ENCODE assay signal across 9 cellular contexts in genomic region chr6:107185570-107185969, GRCh38.
A peak's percentile ranks its signal among the peaks of the same experiment; 100 is the strongest.
DNase-seq lines count a peak whose midpoint lies in the region; ATAC-seq, FAIRE-seq and TF ChIP-seq lines count a peak whose summit lies in the region.
"Had no signal": no experiment of that assay in that cellular context is flagged by ENCODE, and none has a peak within 500 bp of the region (broad histone marks: within the 10 kb centered on the region; RNA-seq: fewer than 3 reads in every experiment).

No MANE protein-coding gene starts in this region.

- H3K9ac ChIP-seq in kidney (ENCODE audit: low read length in 2 of 2) = no peak overlapping the region

- no peak for TF ChIP-seq POLR2A in lower leg skin (IDR thresholded peaks at IDR 0.05)

- H3K4me3 Mint-ChIP-seq in HFFc6 = no peak overlapping the region
- H3K4me3 Mint-ChIP-seq in effector memory CD8-positive, alpha-beta T cell = no peak overlapping the region

- H3K9me3 ChIP-seq in A673 (ENCODE audit: low read depth, low read length, poor library complexity, severe bottlenecking) (no peaks in the 10 kb centered on the region), WERI-Rb-1 (ENCODE audit: severe bottlenecking) (no peaks in the 10 kb centered on the region), kidney (ENCODE audit: control insufficient read depth in 1 of 2, low read length in 2 of 2) (no peaks in the 10 kb centered on the region), MG63 (no peaks in the 10 kb centered on the region)
- H3K9me3 ChIP-seq: SJSA1 had no signal

- no peak for FAIRE-seq in kidney (lab: Jason Lieb, UNC)

- TF ChIP-seq CTCF in A673 (conservative IDR thresholded peaks at IDR 0.05; ENCODE audit: low read depth, low read length) (peak; percentile 31; the same call in 1 of the 2 replicates), HFFc6 (IDR thresholded peaks at IDR 0.05) (peak; percentile 36; the same call in 1 of the 2 replicates), WERI-Rb-1 (IDR thresholded peaks at IDR 0.05; ENCODE audit: low read depth, low read length) (peak; percentile 49), kidney (IDR thresholded peaks at IDR 0.05; ENCODE audit: borderline replicate concordance, extremely low read depth, insufficient read depth) (peak; percentile 24), lower leg skin (IDR thresholded peaks at IDR 0.05) (no peak)

- no peaks in the 10 kb centered on the region for H3K4me1 ChIP-seq in A673 (ENCODE audit: insufficient read depth, low read length, poor library complexity, severe bottlenecking)
- H3K4me1 ChIP-seq in kidney (ENCODE audit: control insufficient read depth in 1 of 2, insufficient read depth in 1 of 2, low read depth in 1 of 2, low read length in 2 of 2) = no peaks in the 10 kb centered on the region
- H3K4me1 ChIP-seq: SJSA1 had no signal

- no peaks in the 10 kb centered on the region for H3K9me3 Mint-ChIP-seq in HFFc6
- no peaks in the 10 kb centered on the region for H3K9me3 Mint-ChIP-seq in effector memory CD8-positive, alpha-beta T cell

- POLR2A ChIA-PET in A673 (lab: Charles Lee; ENCODE audit: low non-redundant PET) = no interaction called here

- DNase-seq in A673 (ENCODE audit: low spot score) (peak; percentile 10), HFFc6 (peak; percentile 2), WERI-Rb-1 (peak; percentile 10), kidney (no peak), MG63 (no peak), lower leg skin (ENCODE audit: low spot score in 2 of 2) (no peak)
- no peak for DNase-seq in effector memory CD8-positive, alpha-beta T cell

- H3K27me3 ChIP-seq in A673 (replicated peaks; ENCODE audit: insufficient read depth, low read depth, low read length, poor library complexity) (no peaks in the 10 kb centered on the region), WERI-Rb-1 (ENCODE audit: insufficient read depth, low read depth, severe bottlenecking) (no peaks in the 10 kb centered on the region), MG63 (no peaks in the 10 kb centered on the region)
- H3K27me3 ChIP-seq: SJSA1 had no signal

- no TSS peak for BruUV-seq in A673 (replicated peaks; lab: Mats Ljungman, UMichigan)

- no peaks in the 10 kb centered on the region for H3K4me1 Mint-ChIP-seq in HFFc6 (ENCODE audit: low read depth)
- no peaks in the 10 kb centered on the region for H3K4me1 Mint-ChIP-seq in effector memory CD8-positive, alpha-beta T cell (ENCODE audit: low read depth in 2 of 2)

- WGBS in lower leg skin, 2 donors = 73 to 79% methylated on average over 7 of the region's 7 CpGs

- intact Hi-C loops in A673 (cut with micrococcal nuclease; ENCODE audit: unreplicated experiment) = no loop called here
- intact Hi-C loops in kidney (cut with DNase I) = no loop called here
- intact Hi-C loops in lower leg skin (cut with DNase I; ENCODE audit: low total_unique reads) = no loop called here

- H3K4me3 ChIP-seq in A673 (ENCODE audit: low read depth, low read length, poor library complexity, severe bottlenecking) (no peak overlapping the region), WERI-Rb-1 (ENCODE audit: low read depth, low read length) (no peak overlapping the region), kidney (ENCODE audit: low read length in 2 of 2) (no peak overlapping the region), MG63 (no peak overlapping the region), lower leg skin (ENCODE audit: low read depth, poor library complexity, severe bottlenecking) (no peak overlapping the region)
- H3K4me3 ChIP-seq: SJSA1 had no signal

- no peak overlapping the region for H3K27ac Mint-ChIP-seq in HFFc6
- no peak overlapping the region for H3K27ac Mint-ChIP-seq in effector memory CD8-positive, alpha-beta T cell

- no peaks in the 10 kb centered on the region for H3K27me3 Mint-ChIP-seq in HFFc6 (ENCODE audit: insufficient read depth)
- no peaks in the 10 kb centered on the region for H3K27me3 Mint-ChIP-seq in effector memory CD8-positive, alpha-beta T cell

- no peak overlapping the region for H3K27ac ChIP-seq in A673 (ENCODE audit: low read depth, low read length, poor library complexity, severe bottlenecking)
- H3K27ac ChIP-seq in WERI-Rb-1 = no peak overlapping the region
- H3K27ac ChIP-seq in kidney (ENCODE audit: low read depth in 2 of 2, low read length in 2 of 2) = no peak overlapping the region
- H3K27ac ChIP-seq: SJSA1 had no signal

- ATAC-seq in effector memory CD8-positive, alpha-beta T cell (replicated peaks) = no peak
- ATAC-seq in HG03442 (IDR thresholded peaks at IDR 0.05; ENCODE audit: unreplicated experiment) = no peak

- H3K36me3 Mint-ChIP-seq in HFFc6 (ENCODE audit: low read depth) = no peaks in the 10 kb centered on the region
- H3K36me3 Mint-ChIP-seq in effector memory CD8-positive, alpha-beta T cell (ENCODE audit: insufficient read depth) = peaks cover 2% of the 10 kb centered on the region

- H3K36me3 ChIP-seq in A673 (ENCODE audit: insufficient read depth, low read length, poor library complexity, severe bottlenecking) = no peaks in the 10 kb centered on the region
- no peaks in the 10 kb centered on the region for H3K36me3 ChIP-seq in WERI-Rb-1
- no peaks in the 10 kb centered on the region for H3K36me3 ChIP-seq in kidney (ENCODE audit: control insufficient read depth in 1 of 2, insufficient read depth in 2 of 2, low read length in 2 of 2)
- H3K36me3 ChIP-seq in MG63 = no peaks in the 10 kb centered on the region
- H3K36me3 ChIP-seq: SJSA1 had no signal

- CTCF ChIA-PET in A673 (lab: Charles Lee) = no interaction called here

Comparison
In these comparisons a context has a peak if more than half of its experiments do, and no peak if none do; other contexts are left out.
1. DNase-seq: peak in A673 (single experiment), HFFc6 (single experiment) and WERI-Rb-1 (single experiment); none in kidney (single experiment), effector memory CD8-positive, alpha-beta T cell (0 of 3), MG63 (single experiment) and lower leg skin (0 of 2).
2. CTCF ChIP-seq: peak in A673 (single experiment), HFFc6 (single experiment), WERI-Rb-1 (single experiment) and kidney (single experiment); none in lower leg skin (0 of 3).